In genomic region chr6:22300287-22300998, GRCh38 we compare ENCODE assay signal across 17 cellular contexts. TPM values are rescaled to one million over a fixed set of nuclear protein-coding genes. Genes with fewer than 3 reads are reported as not detected.
"Had no signal": no experiment of that assay in that cellular context is flagged by ENCODE, and none has a peak within 500 bp of the region (broad histone marks: within the 10 kb centered on the region; RNA-seq: fewer than 3 reads in every experiment).

No MANE protein-coding gene starts in this region.

- H3K9me3 ChIP-seq: esophagus squamous epithelium, lower lobe of right lung, thyroid gland had no signal

- ATAC-seq: activated CD4-positive, CD25-positive, alpha-beta regulatory T cell treated with anti-CD3 and anti-CD28 coated beads, Interleukin-2, amount 50 U/mL, for 24 hours; foreskin keratinocyte; left colon; lower lobe of right lung; stimulated activated effector memory CD8-positive, alpha-beta T cell treated with anti-CD3 and anti-CD28 coated beads, Interleukin-12 subunit alpha, Interleukin-12 subunit beta, amount 100 ng/mL, for 72 hours had no signal

- H3K36me3 Mint-ChIP-seq: activated naive CD8-positive, alpha-beta T cell treated with anti-CD3 and anti-CD28 coated beads, Interleukin-2, amount 10 ng/mL, durations not matched to agents 7 days and 5 days; brain; stimulated activated effector memory CD8-positive, alpha-beta T cell treated with anti-CD3 and anti-CD28 coated beads, Interleukin-12 subunit alpha, Interleukin-12 subunit beta, amount 100 ng/mL, for 72 hours had no signal

- H3K27ac ChIP-seq: esophagus squamous epithelium, foreskin keratinocyte, lower lobe of right lung, thyroid gland had no signal

- DNase-seq: activated CD4-positive, alpha-beta T cell treated with anti-CD3 and anti-CD28 coated beads, Interleukin-2, amount 50 U/mL, for 1 hour; activated naive CD4-positive, alpha-beta T cell; activated naive CD8-positive, alpha-beta T cell treated with anti-CD3 and anti-CD28 coated beads, Interleukin-2, amount 10 ng/mL, durations not matched to agents 7 days and 5 days; effector CD8-positive, alpha-beta T cell; esophagus squamous epithelium; foreskin keratinocyte; left colon; lower lobe of right lung; T1000; thyroid gland had no signal

- H3K4me1 Mint-ChIP-seq: activated naive CD8-positive, alpha-beta T cell treated with anti-CD3 and anti-CD28 coated beads, Interleukin-2, amount 10 ng/mL, durations not matched to agents 7 days and 5 days; stimulated activated effector memory CD8-positive, alpha-beta T cell treated with anti-CD3 and anti-CD28 coated beads, Interleukin-12 subunit alpha, Interleukin-12 subunit beta, amount 100 ng/mL, for 72 hours had no signal

- H3K36me3 ChIP-seq: esophagus squamous epithelium, lower lobe of right lung, thyroid gland had no signal

- H3K4me3 ChIP-seq: esophagus squamous epithelium, lower lobe of right lung, thyroid gland had no signal

- H3K27ac Mint-ChIP-seq: activated naive CD8-positive, alpha-beta T cell treated with anti-CD3 and anti-CD28 coated beads, Interleukin-2, amount 10 ng/mL, durations not matched to agents 7 days and 5 days; brain; stimulated activated effector memory CD8-positive, alpha-beta T cell treated with anti-CD3 and anti-CD28 coated beads, Interleukin-12 subunit alpha, Interleukin-12 subunit beta, amount 100 ng/mL, for 72 hours had no signal

- H3K27me3 Mint-ChIP-seq: activated naive CD8-positive, alpha-beta T cell treated with anti-CD3 and anti-CD28 coated beads, Interleukin-2, amount 10 ng/mL, durations not matched to agents 7 days and 5 days; brain had no signal

- H3K27me3 ChIP-seq: esophagus squamous epithelium, foreskin keratinocyte, thyroid gland had no signal

- H3K9me3 Mint-ChIP-seq: activated naive CD8-positive, alpha-beta T cell treated with anti-CD3 and anti-CD28 coated beads, Interleukin-2, amount 10 ng/mL, durations not matched to agents 7 days and 5 days; brain had no signal

- H3K4me1 ChIP-seq: esophagus squamous epithelium, lower lobe of right lung, thyroid gland had no signal

- H3K4me3 Mint-ChIP-seq: activated naive CD8-positive, alpha-beta T cell treated with anti-CD3 and anti-CD28 coated beads, Interleukin-2, amount 10 ng/mL, durations not matched to agents 7 days and 5 days; brain; stimulated activated effector memory CD8-positive, alpha-beta T cell treated with anti-CD3 and anti-CD28 coated beads, Interleukin-12 subunit alpha, Interleukin-12 subunit beta, amount 100 ng/mL, for 72 hours had no signal

RNA-seq across cellular contexts. Expression of gene PRL, which starts 3.6 kb away (rescaled TPM):
- total RNA-seq: activated CD8-positive, alpha-beta memory T cell treated with anti-CD3 and anti-CD28 coated beads for 36 hours; activated naive CD8-positive, alpha-beta T cell treated with anti-CD3 and anti-CD28 coated beads, Interleukin-2, amount 10 ng/mL, durations not matched to agents 7 days and 5 days; endothelial cell of umbilical vein; esophagus squamous epithelium; foreskin keratinocyte; left colon; lower lobe of right lung; osteocyte; thyroid gland; urinary bladder had no signal
